14 cellular contexts compared by ENCODE assay signal in the genomic region with DNA sequence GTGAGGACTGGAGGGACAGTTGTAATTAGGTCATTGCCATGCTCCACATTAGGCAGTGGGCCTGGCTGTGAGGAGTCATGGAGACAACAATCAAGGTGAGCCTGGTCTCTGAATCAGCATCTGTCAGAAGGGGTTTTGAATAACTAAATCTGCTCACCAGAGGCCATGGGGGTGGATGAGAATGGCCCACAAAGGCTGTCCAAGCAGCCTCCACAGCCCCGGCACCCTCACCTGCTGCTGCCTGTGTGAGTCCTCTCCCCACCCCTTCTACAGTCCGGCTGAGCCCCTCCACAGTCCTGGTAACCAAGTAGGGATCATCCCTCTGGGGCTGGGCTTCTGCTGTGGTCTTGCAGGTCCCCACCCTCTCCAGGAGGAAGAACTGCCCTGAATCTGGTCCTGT. TPM values are rescaled to one million over a fixed set of nuclear protein-coding genes. Genes with fewer than 3 reads are reported as not detected.
"Had no signal": no experiment of that assay in that cellular context is flagged by ENCODE, and none has a peak within 500 bp of the region (broad histone marks: within the 10 kb centered on the region; RNA-seq: fewer than 3 reads in every experiment).

No MANE protein-coding gene starts in this region.

- H3K27me3 ChIP-seq: dorsolateral prefrontal cortex, foreskin keratinocyte had no signal

- DNase-seq: activated CD4-positive, alpha-beta memory T cell treated with anti-CD3 and anti-CD28 coated beads for 36 hours; activated gamma-delta T cell; activated naive CD8-positive, alpha-beta T cell treated with anti-CD3 and anti-CD28 coated beads for 36 hours; activated T-cell treated with anti-CD3 and anti-CD28 coated beads, Interleukin-2, amount 50 U/mL, for 48 hours; anterior cingulate cortex; dorsolateral prefrontal cortex; foreskin keratinocyte; head of caudate nucleus; spleen; stimulated activated naive CD4-positive, alpha-beta T cell; SW 1271 had no signal

- H3K9me3 ChIP-seq: spleen had no signal

- H3K4me3 ChIP-seq: dorsolateral prefrontal cortex, spleen had no signal

- H3K27ac ChIP-seq: dorsolateral prefrontal cortex, foreskin keratinocyte, spleen had no signal

- H3K4me1 ChIP-seq: foreskin keratinocyte, spleen had no signal

- H3K36me3 ChIP-seq: spleen had no signal

- ATAC-seq: esophagus mucosa; foreskin keratinocyte; natural killer cell treated with Interleukin-12 subunit alpha and Interleukin-12 subunit beta and Interleukin-15 and Interleukin-18, amount 100 ng/mL, for 72 hours had no signal

RNA-seq across cellular contexts. Expression of a gene that starts 2.3 kb away (rescaled TPM):
- total RNA-seq: activated CD4-positive, alpha-beta memory T cell treated with anti-CD3 and anti-CD28 coated beads for 36 hours; activated naive CD8-positive, alpha-beta T cell treated with anti-CD3 and anti-CD28 coated beads for 36 hours; bronchial epithelial cell; foreskin keratinocyte; natural killer cell treated with Interleukin-12 subunit alpha and Interleukin-12 subunit beta and Interleukin-15 and Interleukin-18, amount 100 ng/mL, for 72 hours had no signal
- polyA plus RNA-seq: foreskin keratinocyte had no signal
